ENCODE assay signal across 18 cellular contexts in genomic region chr19:6357995-6358394, GRCh38. TPM values are rescaled to one million over a fixed set of nuclear protein-coding genes. Genes with fewer than 3 reads are reported as not detected.
A peak's percentile ranks its signal among the peaks of the same experiment; 100 is the strongest.
DNase-seq lines count a peak whose midpoint lies in the region; ATAC-seq and TF ChIP-seq lines count a peak whose summit lies in the region.
"Had no signal": no experiment of that assay in that cellular context is flagged by ENCODE, and none has a peak within 500 bp of the region (broad histone marks: within the 10 kb centered on the region; RNA-seq: fewer than 3 reads in every experiment).

No MANE protein-coding gene starts in this region.

- H3K36me3 ChIP-seq in GM23338 (ENCODE audit: insufficient read depth) (no peaks in the 10 kb centered on the region), parathyroid adenoma (ENCODE audit: control insufficient read depth, insufficient read depth, low read length) (no peaks in the 10 kb centered on the region), ovary (no peaks in the 10 kb centered on the region), upper lobe of right lung (no peaks in the 10 kb centered on the region)
- H3K36me3 ChIP-seq: brain microvascular endothelial cell had no signal

- H3F3A ChIP-seq in GM23338 (replicated peaks; ENCODE audit: low read depth): no peaks in the 10 kb centered on the region

- H3K9me3 ChIP-seq in parathyroid adenoma (ENCODE audit: control insufficient read depth, low read length): no peaks in the 10 kb centered on the region
- no peaks in the 10 kb centered on the region for H3K9me3 ChIP-seq in ovary
- H3K9me3 ChIP-seq in upper lobe of right lung: no peaks in the 10 kb centered on the region

- H3K4me2 ChIP-seq in GM23338 (no peak overlapping the region), parathyroid adenoma (ENCODE audit: low read length) (peak overlapping the region; percentile 30)

- peaks cover 4% of the 10 kb centered on the region; the same call in 1 of the 3 replicates for H3K4me1 Mint-ChIP-seq in GM23338

- H3K9me2 ChIP-seq in GM23338 (ENCODE audit: insufficient read depth): no peaks in the 10 kb centered on the region

- H2AFZ ChIP-seq in GM23338 (peak overlapping the region; percentile 69), parathyroid adenoma (peak overlapping the region; percentile 92)

- no peak overlapping the region for H3K4me3 Mint-ChIP-seq in GM23338
- H3K4me3 Mint-ChIP-seq: activated CD4-positive, alpha-beta memory T cell treated with anti-CD3 and anti-CD28 coated beads for 36 hours; activated naive CD8-positive, alpha-beta T cell; activated T-cell treated with anti-CD3 and anti-CD28 coated beads, Interleukin-2, amount 50 U/mL, for 4 hours; H9 had no signal

- H3K79me2 ChIP-seq in GM23338 (replicated peaks; ENCODE audit: insufficient read depth) (peaks cover 3% of the 10 kb centered on the region; the same call in 1 of the 2 replicates), parathyroid adenoma (no peaks in the 10 kb centered on the region)

- no peak overlapping the region for H3K27ac Mint-ChIP-seq in GM23338
- H3K27ac Mint-ChIP-seq: activated CD4-positive, alpha-beta memory T cell treated with anti-CD3 and anti-CD28 coated beads for 36 hours; activated naive CD8-positive, alpha-beta T cell; H9 had no signal

- peaks cover 2% of the 10 kb centered on the region for H3K27me3 Mint-ChIP-seq in GM23338 (ENCODE audit: insufficient read depth, low read depth, poor library complexity)
- H3K27me3 Mint-ChIP-seq: activated CD4-positive, alpha-beta memory T cell treated with anti-CD3 and anti-CD28 coated beads for 36 hours; activated naive CD8-positive, alpha-beta T cell had no signal

- H3K4me3 ChIP-seq in GM23338 (no peak overlapping the region), epithelial cell of esophagus (ENCODE audit: low read length) (no peak overlapping the region), parathyroid adenoma (ENCODE audit: low read depth, low read length) (no peak overlapping the region), ovary (no peak overlapping the region), upper lobe of right lung (no peak overlapping the region)

- no peaks in the 10 kb centered on the region for H3K36me3 Mint-ChIP-seq in GM23338 (ENCODE audit: low read depth)
- H3K36me3 Mint-ChIP-seq: activated naive CD8-positive, alpha-beta T cell had no signal

- H3K4me1 ChIP-seq in GM23338 (ENCODE audit: insufficient read depth) (no peaks in the 10 kb centered on the region; the same call in 1 of the 2 replicates), parathyroid adenoma (peaks cover 7% of the 10 kb centered on the region), ovary (ENCODE audit: insufficient read depth) (peaks cover 2% of the 10 kb centered on the region), upper lobe of right lung (peaks cover 9% of the 10 kb centered on the region)

- intact Hi-C loops in ovary (cut with DNase I): no loop called here
- intact Hi-C loops in upper lobe of right lung (cut with DNase I): no loop called here

- WGBS in ovary, 3 donors: 20 to 25% (median 25%) methylated on average over 9 of the region's 9 CpGs

- H3K27me3 ChIP-seq in GM23338 (ENCODE audit: insufficient read depth) (no peaks in the 10 kb centered on the region), parathyroid adenoma (ENCODE audit: control insufficient read depth, insufficient read depth, low read length) (no peaks in the 10 kb centered on the region), ovary (no peaks in the 10 kb centered on the region), upper lobe of right lung (no peaks in the 10 kb centered on the region)
- H3K27me3 ChIP-seq: brain microvascular endothelial cell had no signal

- H3K27ac ChIP-seq in GM23338 (ENCODE audit: low read depth) (no peak overlapping the region), parathyroid adenoma (peak overlapping the region; percentile 33), ovary (no peak overlapping the region), upper lobe of right lung (no peak overlapping the region)
- H3K27ac ChIP-seq: brain microvascular endothelial cell had no signal

- H3K9ac ChIP-seq in parathyroid adenoma: no peak overlapping the region

- no peaks in the 10 kb centered on the region for H4K20me1 ChIP-seq in GM23338 (replicated peaks; ENCODE audit: insufficient read depth)

- H3K9me3 Mint-ChIP-seq in GM23338: peaks cover 27% of the 10 kb centered on the region
- H3K9me3 Mint-ChIP-seq: activated CD4-positive, alpha-beta memory T cell treated with anti-CD3 and anti-CD28 coated beads for 36 hours; activated T-cell treated with anti-CD3 and anti-CD28 coated beads, Interleukin-2, amount 50 U/mL, for 4 hours had no signal

- DNase-seq in GM23338 (ENCODE audit: low spot score): no peak
- DNase-seq in epithelial cell of esophagus (ENCODE audit: low read depth): peak; percentile 46
- DNase-seq in NCI-H510A treated with DMSO at 0.1 percent for 48 hours (lab: John Stamatoyannopoulos, UW): no peak
- no peak for DNase-seq in ovary
- DNase-seq in upper lobe of right lung: no peak
- DNase-seq: activated CD4-positive, alpha-beta memory T cell treated with anti-CD3 and anti-CD28 coated beads for 36 hours; activated T-cell treated with anti-CD3 and anti-CD28 coated beads, Interleukin-2, amount 50 U/mL, for 4 hours; brain microvascular endothelial cell; GF-D8; H9; left colon; NCI-H2171; NCI-H82 had no signal

- TF ChIP-seq EP300 in ovary (IDR thresholded peaks at IDR 0.05): no peak

- no peak for TF ChIP-seq POLR2A in ovary (IDR thresholded peaks at IDR 0.05)

- TF ChIP-seq CTCF in GM23338 (conservative IDR thresholded peaks at IDR 0.05; ENCODE audit: low read depth in 2 of 2): no peak
- no peak for TF ChIP-seq CTCF in epithelial cell of esophagus (IDR thresholded peaks at IDR 0.05; ENCODE audit: insufficient read depth, low read depth, low read length, missing control alignments)
- no peak for TF ChIP-seq CTCF in parathyroid adenoma (IDR thresholded peaks at IDR 0.05)
- no peak for TF ChIP-seq CTCF in ovary (IDR thresholded peaks at IDR 0.05)
- TF ChIP-seq CTCF in upper lobe of right lung (IDR thresholded peaks at IDR 0.05): no peak

- no peak for ATAC-seq in GM23338
- no peak for ATAC-seq in upper lobe of right lung
- ATAC-seq: activated T-cell treated with anti-CD3 and anti-CD28 coated beads, Interleukin-2, amount 50 U/mL, for 4 hours; left colon had no signal

TF ChIP-seq in GM23338, 12 proteins besides CTCF, POLR2A, EP300 and RAD21 (continues in another document):
- no peak for TF ChIP-seq NANOG (IDR thresholded peaks at IDR 0.05; ENCODE audit: borderline replicate concordance)
- no peak for TF ChIP-seq EZH2phosphoT487 (IDR thresholded peaks at IDR 0.05; ENCODE audit: unreplicated experiment)
- TF ChIP-seq CREB1 (CRISPR knock-in tag; IDR thresholded peaks at IDR 0.05; ENCODE audit: low read depth): no peak
- no peak for TF ChIP-seq REST (IDR thresholded peaks at IDR 0.05; ENCODE audit: unreplicated experiment)
- TF ChIP-seq ZNF114 (CRISPR knock-in tag; IDR thresholded peaks at IDR 0.05): no peak
- TF ChIP-seq ZNF331 (CRISPR knock-in tag; IDR thresholded peaks at IDR 0.05; ENCODE audit: low read depth): no peak
- TF ChIP-seq JUNB (IDR thresholded peaks at IDR 0.05; ENCODE audit: unreplicated experiment): no peak

RNA-seq across cellular contexts. Expression of gene CLPP, which starts 3.3 kb away (rescaled TPM):
- total RNA-seq in GM23338 (2014; rRNA removed; shearing (Covaris generic)): 96.7 and 110 TPM in 2 replicates
- 65.7 and 76.4 TPM in 2 replicates for polyA plus RNA-seq in GM23338 (2016; fragmentation: Nextera tagmentation; extraction: Ambion mirVana)
- 10 to 100 TPM; 43.2 to 78.8 (median 54.1) TPM for total RNA-seq in ovary
- 10 to 100 TPM; 12.9 to 46.1 TPM for polyA plus RNA-seq in ovary
- total RNA-seq in upper lobe of right lung: 57.7 TPM

RNA-seq across cellular contexts. Expression of gene ALKBH7, which starts 14.6 kb away (rescaled TPM):
- 52.0 and 75.4 TPM in 2 replicates for total RNA-seq in GM23338 (2014; rRNA removed; shearing (Covaris generic))
- 66.3 and 76.1 TPM in 2 replicates for polyA plus RNA-seq in GM23338 (2016; fragmentation: Nextera tagmentation; extraction: Ambion mirVana)
- total RNA-seq in ovary: 100 to 1,000 TPM in 3 of 7 donors, 10 to 100 TPM in 4; 66.7 to 118 (median 99.0) TPM
- polyA plus RNA-seq in ovary: 10 to 100 TPM in 1 of 2 donors, under 1 TPM in 1; 0.55 to 80.8 TPM
- total RNA-seq in upper lobe of right lung: 57.2 TPM

RNA-seq across cellular contexts. Expression of gene PSPN, which starts 17.7 kb away (rescaled TPM):
- 0.93 and 1.2 TPM in 2 replicates for total RNA-seq in GM23338 (2014; rRNA removed; shearing (Covaris generic))
- polyA plus RNA-seq in GM23338 (2016; fragmentation: Nextera tagmentation; extraction: Ambion mirVana) (0.82 and 1.5 TPM in 2 replicates), ovary (1 to 10 TPM; 1.2 TPM)
- total RNA-seq in ovary (1 to 10 TPM in 6 of 7 donors, under 1 TPM in 1; 0.72 to 2.8 (median 2.0) TPM), upper lobe of right lung (1.7 TPM)

RNA-seq across cellular contexts. Expression of gene ACER1, which starts 24.6 kb away (rescaled TPM):
- total RNA-seq in GM23338 (2014; rRNA removed; shearing (Covaris generic)): not detected in 2 replicates
- polyA plus RNA-seq in GM23338 (2016; fragmentation: Nextera tagmentation; extraction: Ambion mirVana) (not detected in 2 replicates), ovary (under 1 TPM in 1 of 2 donors, not detected in 1; 0.35 TPM)
- total RNA-seq in ovary (under 1 TPM in 3 of 7 donors, not detected in 4; 0.15 to 0.37 (median 0.23) TPM), upper lobe of right lung (not detected)
- total RNA-seq: dermis microvascular lymphatic vessel endothelial cell, H9, left colon, posterior vena cava had no signal
- polyA plus RNA-seq: AG04450 had no signal

RNA-seq across cellular contexts. Expression of gene GTF2F1, which starts 35.0 kb away (rescaled TPM):
- 44.4 and 65.5 TPM in 2 replicates for total RNA-seq in GM23338 (2014; rRNA removed; shearing (Covaris generic))
- 62.1 and 76.1 TPM in 2 replicates for polyA plus RNA-seq in GM23338 (2016; fragmentation: Nextera tagmentation; extraction: Ambion mirVana)
- total RNA-seq in ovary: 10 to 100 TPM; 41.2 to 95.0 (median 65.7) TPM
- 10 to 100 TPM; 66.9 to 91.5 TPM for polyA plus RNA-seq in ovary
- total RNA-seq in upper lobe of right lung: 47.4 TPM
